ENCODE assay signal across 8 cellular contexts in the genomic region with DNA sequence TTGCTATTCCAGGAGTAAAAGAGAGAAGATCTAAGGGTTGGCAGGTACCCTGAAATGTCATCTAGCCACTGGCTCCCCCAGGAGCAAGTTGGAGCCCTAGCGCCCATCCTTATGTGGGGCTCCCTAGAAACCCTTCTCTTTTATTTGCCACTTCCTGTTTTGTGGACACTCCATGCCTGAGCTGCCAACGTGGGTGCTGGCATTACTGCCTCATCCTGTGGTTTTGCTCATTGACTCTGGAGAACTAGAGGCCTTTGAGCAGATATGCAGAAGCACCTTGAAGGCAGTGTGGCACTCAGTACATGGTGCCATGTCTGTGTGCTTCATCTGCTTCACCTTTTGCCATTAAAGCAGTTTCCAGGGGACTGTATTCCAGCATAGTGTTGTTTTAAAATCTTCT. TPM values are rescaled to one million over a fixed set of nuclear protein-coding genes. Genes with fewer than 3 reads are reported as not detected.
A peak's percentile ranks its signal among the peaks of the same experiment; 100 is the strongest.
DNase-seq lines count a peak whose midpoint lies in the region; ATAC-seq and TF ChIP-seq lines count a peak whose summit lies in the region.

No MANE protein-coding gene starts in this region.

- H3K9me2 ChIP-seq in Loucy (replicated peaks; ENCODE audit: low read depth, low read length), result no peaks in the 10 kb centered on the region

- H3K4me3 ChIP-seq in BLaER1 (peak overlapping the region; percentile 98), Loucy (ENCODE audit: low read length, poor library complexity, severe bottlenecking) (peak overlapping the region; percentile 39), lung (no peak overlapping the region), SJCRH30 (no peak overlapping the region), coronary artery (no peak overlapping the region)

- DNase-seq in activated T-cell treated with anti-CD3 and anti-CD28 coated beads, Interleukin-2, amount 50 U/mL, for 48 hours, result peak; percentile 62
- DNase-seq in lung (ENCODE audit: low spot score), result peak; percentile 35
- DNase-seq in SJCRH30, result no peak
- DNase-seq in GM19240 (ENCODE audit: insufficient read length, low spot score), result no peak
- DNase-seq in coronary artery (ENCODE audit: low spot score), result no peak
- DNase-seq in NCI-H2227 treated with DMSO at 0.1 percent for 48 hours (lab: John Stamatoyannopoulos, UW), result no peak

- no peak overlapping the region for H2AFZ ChIP-seq in Loucy (ENCODE audit: low read length)

- H3K27me3 ChIP-seq in BLaER1, result no peaks in the 10 kb centered on the region
- no peaks in the 10 kb centered on the region for H3K27me3 ChIP-seq in Loucy (ENCODE audit: insufficient read depth, low read length, poor library complexity, severe bottlenecking)
- H3K27me3 ChIP-seq in lung (ENCODE audit: control insufficient read depth, insufficient read depth), result no peaks in the 10 kb centered on the region
- H3K27me3 ChIP-seq in SJCRH30, result no peaks in the 10 kb centered on the region

- H3F3A ChIP-seq in Loucy (ENCODE audit: low read depth), result 0 out of 2 replicates have a peak, but pooled peaks cover 8% of the 10 kb centered on the region

- H4K20me1 ChIP-seq in BLaER1 (peaks cover 100% of the 10 kb centered on the region), Loucy (ENCODE audit: insufficient read depth, low read length, poor library complexity, severe bottlenecking) (peaks cover 52% of the 10 kb centered on the region)

- ATAC-seq in lung (ENCODE audit: insufficient read depth, low FRiP score), result no peak

- H3K9ac ChIP-seq in BLaER1, result peak overlapping the region; percentile 100
- H3K9ac ChIP-seq in Loucy (ENCODE audit: low read depth, low read length, poor library complexity, severe bottlenecking), result no peak overlapping the region

- H3K36me3 ChIP-seq in BLaER1, result peaks cover 100% of the 10 kb centered on the region
- H3K36me3 ChIP-seq in Loucy (ENCODE audit: insufficient read depth, low read length), result peaks cover 27% of the 10 kb centered on the region
- H3K36me3 ChIP-seq in lung (ENCODE audit: control insufficient read depth in 2 of 2, insufficient read depth in 2 of 2, low read length in 2 of 2), result peaks cover 0 to 10% of the 10 kb centered on the region in 2 donors
- peaks cover 10% of the 10 kb centered on the region for H3K36me3 ChIP-seq in SJCRH30

- H3K9me3 ChIP-seq in BLaER1, result no peaks in the 10 kb centered on the region
- no peaks in the 10 kb centered on the region for H3K9me3 ChIP-seq in Loucy (ENCODE audit: insufficient read depth, low read depth, low read length)
- H3K9me3 ChIP-seq in lung (ENCODE audit: control insufficient read depth in 2 of 2, insufficient read depth in 1 of 2, low read length in 1 of 2), result no peaks in the 10 kb centered on the region
- H3K9me3 ChIP-seq in SJCRH30 (replicated peaks), result no peaks in the 10 kb centered on the region

- H3K79me2 ChIP-seq in Loucy (ENCODE audit: insufficient read depth, low read length), result peaks cover 91% of the 10 kb centered on the region

- WGBS in lung, 2 donors, result 20 to 35% methylated on average over 2 of the region's 2 CpGs

- TF ChIP-seq CTCF in Loucy (conservative IDR thresholded peaks at IDR 0.05; ENCODE audit: low read length) (no peak), lung (IDR thresholded peaks at IDR 0.05; ENCODE audit: control extremely low read depth, extremely low read depth) (no peak), coronary artery (IDR thresholded peaks at IDR 0.05) (no peak)

- peaks cover 81% of the 10 kb centered on the region for H3K4me1 ChIP-seq in BLaER1
- H3K4me1 ChIP-seq in Loucy (ENCODE audit: insufficient read depth, low read length, poor library complexity, severe bottlenecking), result peaks cover 81% of the 10 kb centered on the region
- peaks cover 5 to 7% of the 10 kb centered on the region in 2 donors for H3K4me1 ChIP-seq in lung (ENCODE audit: control insufficient read depth in 2 of 2, insufficient read depth in 2 of 2, low read length in 2 of 2)
- no peaks in the 10 kb centered on the region; the same call in 1 of the 2 replicates for H3K4me1 ChIP-seq in SJCRH30

- H3K27ac ChIP-seq in BLaER1 (peak overlapping the region; percentile 100), lung (ENCODE audit: low read depth in 1 of 2, low read length in 1 of 2) (peak overlapping the region in 1 of 2 donors; percentile 58), SJCRH30 (no peak overlapping the region), coronary artery (no peak overlapping the region)

- peak overlapping the region; percentile 97 for H3K4me2 ChIP-seq in BLaER1
- peak overlapping the region; percentile 57 for H3K4me2 ChIP-seq in Loucy (ENCODE audit: low read depth, low read length, poor library complexity, severe bottlenecking)

RNA-seq across cellular contexts. Expression of gene EDEM1, which starts 8.1 kb away (rescaled TPM):
- 100 to 1,000 TPM in 1 of 2 donors, 10 to 100 TPM in 1; 73.2 to 132 TPM for total RNA-seq in lung
- 10 to 100 TPM; 12.8 to 35.4 TPM for polyA plus RNA-seq in lung
- 20.8 and 22.2 TPM in 2 replicates for total RNA-seq in SJCRH30 (2014; rRNA removed; shearing (Covaris generic))

Comparison
In these comparisons a context has a peak if more than half of its experiments do, and no peak if none do; other contexts are left out.
1. H3K4me3 ChIP-seq: peak in BLaER1 (single experiment) and Loucy (single experiment); none in lung (single experiment), SJCRH30 (single experiment) and coronary artery (single experiment).
2. DNase-seq: peak in activated T-cell treated with anti-CD3 and anti-CD28 coated beads, Interleukin-2, amount 50 U/mL, for 48 hours (2 of 2) and lung (single experiment); none in SJCRH30 (0 of 2), GM19240 (single experiment), coronary artery (single experiment) and NCI-H2227 treated with DMSO at 0.1 percent for 48 hours (single experiment).